30 cellular contexts compared by ENCODE assay signal in the genomic region with DNA sequence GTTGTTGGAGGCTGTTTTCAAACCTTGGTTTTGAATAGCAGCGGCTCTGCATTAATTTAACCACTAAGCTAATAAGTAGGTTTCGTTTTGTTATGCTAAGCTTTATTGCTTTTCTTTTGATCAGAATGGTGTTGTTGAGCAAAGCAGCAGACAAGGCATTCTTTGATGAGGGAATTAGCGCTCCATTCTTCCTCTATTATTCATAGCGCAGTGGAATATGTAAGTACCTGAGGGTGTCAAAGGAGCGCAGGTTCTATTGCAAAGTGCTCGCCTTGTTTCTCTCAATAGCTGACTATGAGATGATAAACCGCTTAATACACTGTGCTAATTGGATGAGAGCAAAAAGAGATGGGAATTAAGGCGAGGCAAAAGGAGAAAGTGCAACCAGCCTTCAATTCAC. TPM values are rescaled to one million over a fixed set of nuclear protein-coding genes. Genes with fewer than 3 reads are reported as not detected.
"Had no signal": no experiment of that assay in that cellular context is flagged by ENCODE, and none has a peak within 500 bp of the region (broad histone marks: within the 10 kb centered on the region; RNA-seq: fewer than 3 reads in every experiment).

No MANE protein-coding gene starts in this region.

- H3K4me3 ChIP-seq: adrenal gland, coronary artery, lower lobe of right lung, transverse colon had no signal

- H3K9me3 Mint-ChIP-seq: activated T-cell treated with anti-CD3 and anti-CD28 coated beads, Interleukin-2, amount 50 U/mL, for 4 hours; activated T-helper 2 cell treated with anti-CD3 and anti-CD28 coated beads, Interferon-gamma antibody, Interleukin-2, Interleukin-4, amounts not matched to agents 10 μg/mL and 5 μg/mL and 100 μg/mL, durations not matched to agents 14 hours and 24 hours and 36 hours; immature natural killer cell; neural crest cell; stimulated activated naive B cell treated with anti-CD40 and anti-IgM and Interleukin-4, amounts not matched to agents 10 μg/mL and 1 μg/mL and 100 μg/mL, for 72 hours had no signal

- ATAC-seq: activated T-cell treated with anti-CD3 and anti-CD28 coated beads, Interleukin-2, amount 50 U/mL, for 4 hours; left lobe of liver; lower lobe of right lung; stimulated activated naive B cell treated with anti-CD40 and anti-IgM and Interleukin-4, amounts not matched to agents 10 μg/mL and 1 μg/mL and 100 μg/mL, for 72 hours had no signal

- DNase-seq: activated CD4-positive, alpha-beta T cell treated with anti-CD3 and anti-CD28 coated beads for 4 hours; activated CD4-positive, alpha-beta T cell treated with anti-CD3 and anti-CD28 coated beads, Interleukin-2, amount 50 U/mL, for 48 hours; activated CD4-positive, CD25-positive, alpha-beta regulatory T cell; activated CD8-positive, alpha-beta memory T cell treated with anti-CD3 and anti-CD28 coated beads, Interleukin-2, amount 50 U/mL, for 48 hours; activated naive CD4-positive, alpha-beta T cell; activated T-cell treated with anti-CD3 and anti-CD28 coated beads, Interleukin-2, amount 50 U/mL, for 4 hours; adrenal gland; foreskin melanocyte; immature natural killer cell; lower lobe of right lung; mesendoderm; naive B cell; retina; stimulated activated CD4-positive, alpha-beta T cell treated with anti-CD3 and anti-CD28 coated beads, Interleukin-2, amount 100 ng/mL, for 48 hours; stimulated activated CD8-positive, alpha-beta memory T cell treated with anti-CD3 and anti-CD28 coated beads, Interleukin-4, amount 100 ng/mL, for 48 hours; stimulated activated naive B cell treated with anti-CD40 and anti-IgM and Interleukin-4, amounts not matched to agents 10 μg/mL and 1 μg/mL and 100 μg/mL, for 72 hours; transverse colon had no signal

- H3K36me3 Mint-ChIP-seq: activated naive CD8-positive, alpha-beta T cell had no signal

- H3K27ac Mint-ChIP-seq: activated naive CD8-positive, alpha-beta T cell; activated T-helper 2 cell treated with anti-CD3 and anti-CD28 coated beads, Interferon-gamma antibody, Interleukin-2, Interleukin-4, amounts not matched to agents 10 μg/mL and 5 μg/mL and 100 μg/mL, durations not matched to agents 14 hours and 24 hours and 36 hours; immature natural killer cell; naive B cell; progenitor cell of endocrine pancreas; stimulated activated naive B cell treated with anti-CD40 and anti-IgM and Interleukin-4, amounts not matched to agents 10 μg/mL and 1 μg/mL and 100 μg/mL, for 72 hours had no signal

- H3K36me3 ChIP-seq: adrenal gland, lower lobe of right lung, transverse colon had no signal

- H3K4me3 Mint-ChIP-seq: activated naive CD8-positive, alpha-beta T cell; activated T-cell treated with anti-CD3 and anti-CD28 coated beads, Interleukin-2, amount 50 U/mL, for 4 hours; immature natural killer cell; naive B cell; neural crest cell; stimulated activated naive B cell treated with anti-CD40 and anti-IgM and Interleukin-4, amounts not matched to agents 10 μg/mL and 1 μg/mL and 100 μg/mL, for 72 hours had no signal

RNA-seq across cellular contexts. Expression of a gene that starts 16.3 kb away (rescaled TPM):
- total RNA-seq: activated CD8-positive, alpha-beta memory T cell treated with anti-CD3 and anti-CD28 coated beads for 36 hours; activated T-cell treated with anti-CD3 and anti-CD28 coated beads, Interleukin-2, amount 50 U/mL, for 4 hours; activated T-helper 2 cell treated with anti-CD3 and anti-CD28 coated beads, Interferon-gamma antibody, Interleukin-2, Interleukin-4, amounts not matched to agents 10 μg/mL and 5 μg/mL and 100 μg/mL, durations not matched to agents 14 hours and 24 hours and 36 hours; adrenal gland; astrocyte; bronchial epithelial cell; epithelial cell of proximal tubule; kidney epithelial cell; left lobe of liver; mucosa of gallbladder; osteoblast; transverse colon had no signal
- polyA plus RNA-seq: adrenal gland, immature natural killer cell had no signal
